In genomic region chr18:73884868-73885267, GRCh38 we compare ENCODE assay signal across 6 cellular contexts.
"Had no signal": no experiment of that assay in that cellular context is flagged by ENCODE, and none has a peak within 500 bp of the region (broad histone marks: within the 10 kb centered on the region; RNA-seq: fewer than 3 reads in every experiment).

No MANE protein-coding gene starts in this region.

- H3K27ac ChIP-seq: HL-60 had no signal

- H3K27ac Mint-ChIP-seq: IgD-negative memory B cell had no signal

- H3K9me3 Mint-ChIP-seq: IgD-negative memory B cell had no signal

- H3K4me1 Mint-ChIP-seq: IgD-negative memory B cell had no signal

- H3K4me3 Mint-ChIP-seq: IgD-negative memory B cell had no signal

- DNase-seq: IMR-90, KBM-7 had no signal

- ATAC-seq: HepG2, K562 had no signal

- H3K4me3 ChIP-seq: K562 had no signal

- H3K36me3 Mint-ChIP-seq: IgD-negative memory B cell had no signal
